8 cellular contexts compared by ENCODE assay signal in the genomic region with DNA sequence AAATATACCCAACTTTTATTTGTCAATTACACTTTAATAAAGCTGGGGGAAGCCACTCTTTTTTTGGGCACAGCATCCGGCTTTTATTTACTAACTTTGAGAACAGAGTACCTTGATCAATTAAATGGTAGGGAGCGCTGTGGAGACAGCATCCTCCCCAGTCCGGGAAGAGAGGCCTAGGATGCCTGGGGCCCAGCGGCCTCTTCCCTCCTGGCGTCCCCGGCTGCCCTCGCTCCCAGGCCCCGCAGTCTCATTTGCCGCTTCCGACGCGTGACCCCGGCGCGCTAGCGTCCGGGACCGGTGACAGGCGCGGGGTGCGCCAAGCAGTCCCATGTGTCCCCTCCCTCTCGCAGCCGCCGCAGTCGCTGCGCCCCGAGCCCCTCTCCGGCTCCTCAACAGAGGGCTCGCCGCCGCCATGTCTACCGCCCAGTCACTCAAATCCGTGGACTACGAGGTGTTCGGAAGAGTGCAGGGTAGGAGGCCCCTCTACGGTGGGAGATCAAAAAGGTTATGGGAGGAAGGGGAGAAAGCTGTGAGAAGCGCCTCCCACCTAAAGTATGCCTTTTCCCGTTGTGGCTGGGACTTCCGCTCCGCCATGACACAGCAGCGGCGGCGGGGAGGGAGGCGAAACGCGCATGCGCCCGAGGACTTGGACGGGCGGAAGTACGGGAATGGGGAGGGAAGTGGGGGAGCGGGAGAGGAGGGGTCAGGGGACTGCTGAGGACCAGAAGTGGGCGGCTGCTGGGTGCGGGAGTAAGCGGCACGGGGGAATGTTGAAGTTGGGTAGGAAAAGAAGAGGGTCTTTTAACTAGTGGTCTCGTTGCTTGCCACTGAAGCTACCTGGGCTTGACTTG. TPM values are rescaled to one million over a fixed set of nuclear protein-coding genes. Genes with fewer than 3 reads are reported as not detected.
DNase-seq lines count a peak whose midpoint lies in the region; ATAC-seq and TF ChIP-seq lines count a peak whose summit lies in the region.

A gene (plus strand): TSS at position 332 of the 854 bp plus-strand sequence.

- TF ChIP-seq POLR2A in transverse colon (IDR thresholded peaks at IDR 0.05), result peak; percentile 77

- ATAC-seq in HG02852 (IDR thresholded peaks at IDR 0.05; ENCODE audit: unreplicated experiment), result peak; percentile 86

- TF ChIP-seq EP300 in transverse colon (IDR thresholded peaks at IDR 0.05; ENCODE audit: low read depth), result no peak

- H3K9me3 ChIP-seq in adipocyte (ENCODE audit: control insufficient read depth, low read length) (no peaks in the 10 kb centered on the region), transverse colon (no peaks in the 10 kb centered on the region)

- DNase-seq in GM13976 (ENCODE audit: low spot score) (peak; percentile 91), NCI-H1436 treated with DMSO at 0.1 percent for 48 hours (lab: John Stamatoyannopoulos, UW) (peak; percentile 72), T follicular helper cell (ENCODE audit: low read depth) (peak; percentile 86), adipocyte (ENCODE audit: low read depth) (peak; percentile 98), cardiac septum (ENCODE audit: low spot score) (peak; percentile 98), pons (ENCODE audit: low spot score) (peak; percentile 97), transverse colon (peak; percentile 95)

- WGBS in transverse colon (ENCODE audit: low coverage in 1 of 2), 2 donors, result 1 to 4% methylated on average over 5 to 53 of the region's 57 CpGs

- peak within 1 kb of the TSS; percentile 96 to 98 (median 98) for H3K27ac ChIP-seq in transverse colon

- H3K27me3 ChIP-seq in adipocyte (replicated peaks; ENCODE audit: control insufficient read depth, insufficient read depth, low read length) (no peaks in the 10 kb centered on the region), transverse colon (no peaks in the 10 kb centered on the region)

- TF ChIP-seq CTCF in GM13976 (IDR thresholded peaks at IDR 0.05; ENCODE audit: borderline replicate concordance, control extremely low read depth, extremely low read depth, insufficient read depth, missing control alignments) (no peak), transverse colon (IDR thresholded peaks at IDR 0.05) (peak in 4 of 5 experiments; percentile 10 to 31 (median 16))

- in situ Hi-C loops in GM13976 (cut with MboI; ENCODE audit: low sequenced_read_pairs, unreplicated experiment), result loop anchor here (25.0 kb wide), 1 partner anchor 597 kb away; a partner anchor contains a TSS
- in situ Hi-C loops in transverse colon (cut with MboI; ENCODE audit: low pct_ligation_motif_present in 1 of 4, low pct_unique_long_range_greater_than_20kb in 1 of 4, low sequenced_read_pairs in 3 of 4), result loop anchor here in 3 of 4 donors (25.0 kb wide), 3 partner anchors 397 to 1097 kb away; a partner anchor contains a TSS

- intact Hi-C loops in cardiac septum (cut with DNase I), result loop anchor here (2.0 to 5.0 kb wide), 3 partner anchors 341 to 592 kb away; a partner anchor contains a TSS
- intact Hi-C loops in transverse colon (cut with DNase I; ENCODE audit: low total_unique reads), result loop anchor here (10.0 kb wide), 1 partner anchor 151 kb away; no protein-coding TSS in a partner anchor

- peaks cover 6% of the 10 kb centered on the region for H3K4me1 ChIP-seq in adipocyte (ENCODE audit: control insufficient read depth, insufficient read depth, low read length)
- peaks cover 4 to 8% (median 4%) of the 10 kb centered on the region in 4 donors for H3K4me1 ChIP-seq in transverse colon

- H3K9ac ChIP-seq in adipocyte (ENCODE audit: low read length), result peak within 1 kb of the TSS; percentile 98

- peak within 1 kb of the TSS; percentile 94 for H3K4me3 ChIP-seq in adipocyte (ENCODE audit: low read length)
- peak within 1 kb of the TSS; percentile 55 to 76 (median 72) for H3K4me3 ChIP-seq in transverse colon

- H3K36me3 ChIP-seq in adipocyte (ENCODE audit: control insufficient read depth, insufficient read depth, low read length, severe bottlenecking) (no peaks in the 10 kb centered on the region), transverse colon (no peaks in the 10 kb centered on the region)

RNA-seq across cellular contexts. Expression of the gene that starts here (rescaled TPM):
- total RNA-seq in cardiac septum (86.1 TPM), transverse colon (10 to 100 TPM in 3 of 4 donors, 1 to 10 TPM in 1; 1.6 to 77.4 (median 11.4) TPM)

Comparison
In these comparisons a context has a peak if more than half of its experiments do, and no peak if none do; other contexts are left out.
1. Peak in every context shown above with its lines: DNase-seq, ATAC-seq, H3K4me3 ChIP-seq and H3K27ac ChIP-seq.